ENCODE assay signal across 16 cellular contexts in genomic region chr5:42547146-42547545, GRCh38.
DNase-seq lines count a peak whose midpoint lies in the region; ATAC-seq, FAIRE-seq and TF ChIP-seq lines count a peak whose summit lies in the region.
"Had no signal": no experiment of that assay in that cellular context is flagged by ENCODE, and none has a peak within 500 bp of the region (broad histone marks: within the 10 kb centered on the region; RNA-seq: fewer than 3 reads in every experiment).

No MANE protein-coding gene starts in this region.

- H3K4me1 Mint-ChIP-seq in HFFc6 (ENCODE audit: low read depth): no peaks in the 10 kb centered on the region
- H3K4me1 Mint-ChIP-seq in activated CD4-positive, alpha-beta memory T cell treated with anti-CD3 and anti-CD28 coated beads for 36 hours (ENCODE audit: low read depth): no peaks in the 10 kb centered on the region
- H3K4me1 Mint-ChIP-seq: central memory CD8-positive, alpha-beta T cell; T-cell had no signal

- POLR2A ChIA-PET in activated CD4-positive, alpha-beta memory T cell treated with anti-CD3 and anti-CD28 coated beads for 36 hours (lab: Charles Lee): no interaction called here

- CTCF ChIA-PET in activated CD4-positive, alpha-beta memory T cell treated with anti-CD3 and anti-CD28 coated beads for 36 hours (lab: Charles Lee): no interaction called here

- peak in 3 of 4 donors; percentile 29 to 54 (median 44) for ATAC-seq in pancreas
- no peak for ATAC-seq in GM21737 (IDR thresholded peaks at IDR 0.05; ENCODE audit: unreplicated experiment)
- ATAC-seq: T-cell had no signal

- intact Hi-C loops in pancreas (cut with DNase I): no loop called here
- intact Hi-C loops in activated CD4-positive, alpha-beta memory T cell treated with anti-CD3 and anti-CD28 coated beads for 36 hours (cut with micrococcal nuclease): no loop called here

- FAIRE-seq in pancreas (lab: Jason Lieb, UNC): no peak

- H3K36me3 Mint-ChIP-seq in HFFc6 (ENCODE audit: low read depth): no peaks in the 10 kb centered on the region; the same call in 1 of the 2 replicates
- H3K36me3 Mint-ChIP-seq in activated CD4-positive, alpha-beta memory T cell treated with anti-CD3 and anti-CD28 coated beads for 36 hours: no peaks in the 10 kb centered on the region
- H3K36me3 Mint-ChIP-seq: neural progenitor cell, T-cell had no signal

- H3K27ac Mint-ChIP-seq in HFFc6: no peak overlapping the region
- H3K27ac Mint-ChIP-seq in activated CD4-positive, alpha-beta memory T cell treated with anti-CD3 and anti-CD28 coated beads for 36 hours: no peak overlapping the region
- H3K27ac Mint-ChIP-seq: neural progenitor cell, T-cell had no signal

- no peak overlapping the region for H3K4me3 Mint-ChIP-seq in HFFc6
- no peak overlapping the region for H3K4me3 Mint-ChIP-seq in activated CD4-positive, alpha-beta memory T cell treated with anti-CD3 and anti-CD28 coated beads for 36 hours
- H3K4me3 Mint-ChIP-seq: central memory CD8-positive, alpha-beta T cell; neural progenitor cell; T-cell had no signal

- no peak for TF ChIP-seq CTCF in fibroblast of pulmonary artery (IDR thresholded peaks at IDR 0.05; ENCODE audit: low read length, missing control alignments)
- no peak for TF ChIP-seq CTCF in pancreas (IDR thresholded peaks at IDR 0.05)
- TF ChIP-seq CTCF in HFFc6 (IDR thresholded peaks at IDR 0.05): no peak

- H3K9me3 ChIP-seq in pancreas: no peaks in the 10 kb centered on the region

- peaks cover 41% of the 10 kb centered on the region for H3K9me3 Mint-ChIP-seq in HFFc6
- H3K9me3 Mint-ChIP-seq in activated CD4-positive, alpha-beta memory T cell treated with anti-CD3 and anti-CD28 coated beads for 36 hours: no peaks in the 10 kb centered on the region
- H3K9me3 Mint-ChIP-seq: central memory CD8-positive, alpha-beta T cell; neural progenitor cell; T-cell had no signal

- H3K36me3 ChIP-seq in pancreas: no peaks in the 10 kb centered on the region
- H3K36me3 ChIP-seq: neural progenitor cell had no signal

- 54 to 65% methylated on average over 2 of the region's 2 CpGs for WGBS in pancreas, 2 donors

- in situ Hi-C loops in SK-MEL-5 (cut with HindIII; ENCODE audit: low pct_unique_long_range_greater_than_20kb, low sequenced_read_pairs): no loop called here

- H3K27me3 Mint-ChIP-seq in HFFc6 (ENCODE audit: insufficient read depth): no peaks in the 10 kb centered on the region
- no peaks in the 10 kb centered on the region for H3K27me3 Mint-ChIP-seq in activated CD4-positive, alpha-beta memory T cell treated with anti-CD3 and anti-CD28 coated beads for 36 hours
- H3K27me3 Mint-ChIP-seq: central memory CD8-positive, alpha-beta T cell had no signal

- H3K27ac ChIP-seq in pancreas: no peak overlapping the region
- H3K27ac ChIP-seq: neural progenitor cell had no signal

- no peaks in the 10 kb centered on the region for H3K27me3 ChIP-seq in pancreas
- H3K27me3 ChIP-seq: neural progenitor cell had no signal

- DNase-seq in EL: peak; percentile 2
- DNase-seq in SK-MEL-5 (ENCODE audit: low read depth, low spot score): peak; percentile 89
- DNase-seq in fibroblast of pulmonary artery (ENCODE audit: low read depth): peak; percentile 81
- no peak for DNase-seq in pancreas
- DNase-seq in HFFc6: no peak
- DNase-seq in activated CD4-positive, alpha-beta memory T cell treated with anti-CD3 and anti-CD28 coated beads for 36 hours: no peak
- no peak for DNase-seq in activated T-cell treated with anti-CD3 and anti-CD28 coated beads for 4 hours
- DNase-seq: activated CD4-positive, CD25-positive, alpha-beta regulatory T cell; activated naive CD4-positive, alpha-beta T cell treated with anti-CD3 and anti-CD28 coated beads, Interleukin-2, amount 50 U/mL, for 16 hours; NCI-H1417 treated with DMSO at 0.1 percent for 48 hours; OCI-M1; stimulated activated CD4-positive, alpha-beta T cell treated with anti-CD3 and anti-CD28 coated beads, Interleukin-12 subunit alpha, Interleukin-12 subunit beta, amount 100 ng/mL, for 4 hours; T-cell had no signal

- H3K4me3 ChIP-seq in fibroblast of pulmonary artery (replicated peaks; ENCODE audit: low read depth, low read length): no peak overlapping the region
- no peak overlapping the region for H3K4me3 ChIP-seq in pancreas
- H3K4me3 ChIP-seq: neural progenitor cell had no signal

- peaks cover 0 to 8% (median 5%) of the 10 kb centered on the region in 3 donors for H3K4me1 ChIP-seq in pancreas
- H3K4me1 ChIP-seq: neural progenitor cell had no signal

Comparison
In these comparisons a context has a peak if more than half of its experiments do, and no peak if none do; other contexts are left out.
1. DNase-seq: peak in EL (single experiment), SK-MEL-5 (single experiment) and fibroblast of pulmonary artery (single experiment); none in pancreas (0 of 6), HFFc6 (single experiment), activated CD4-positive, alpha-beta memory T cell treated with anti-CD3 and anti-CD28 coated beads for 36 hours (single experiment) and activated T-cell treated with anti-CD3 and anti-CD28 coated beads for 4 hours (single experiment).